Comparison of ENCODE assay signal across 14 cellular contexts in the genomic region with DNA sequence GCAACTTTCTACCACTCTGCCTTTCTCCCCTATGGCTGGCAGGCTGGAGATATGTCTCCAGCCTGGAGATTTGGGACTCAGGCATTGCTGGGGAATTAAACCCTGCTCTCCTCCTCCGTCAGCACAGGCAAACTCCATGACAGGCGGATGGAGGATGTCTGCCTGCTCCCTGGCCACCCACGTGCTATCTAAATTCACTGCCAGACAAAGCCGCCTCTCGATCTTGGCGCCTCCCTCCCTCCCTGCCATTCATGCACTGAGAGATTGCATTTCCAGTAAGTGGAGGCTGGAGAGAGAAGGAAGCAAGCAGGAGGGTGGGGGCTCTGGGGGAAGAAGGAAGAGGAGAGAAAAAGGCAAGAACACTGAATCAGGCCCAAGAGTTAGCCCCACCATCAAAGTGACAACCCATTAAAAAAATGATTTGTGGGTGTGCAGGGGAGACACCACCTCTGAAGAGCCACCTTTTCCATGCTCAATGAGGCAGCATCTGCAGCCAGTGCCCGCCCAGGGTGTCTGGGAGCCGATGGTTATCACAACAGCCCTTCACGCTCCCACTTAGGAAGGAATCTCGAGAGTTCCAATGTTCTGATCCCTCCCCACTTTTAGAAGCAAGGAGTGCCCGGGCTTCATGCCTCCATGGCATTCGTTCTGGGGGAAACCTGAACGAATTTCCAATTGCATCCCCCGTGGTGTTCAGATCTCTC.
DNase-seq lines count a peak whose midpoint lies in the region; ATAC-seq and TF ChIP-seq lines count a peak whose summit lies in the region.
"Had no signal": no experiment of that assay in that cellular context is flagged by ENCODE, and none has a peak within 500 bp of the region (broad histone marks: within the 10 kb centered on the region; RNA-seq: fewer than 3 reads in every experiment).

No MANE protein-coding gene starts in this region.

- no peak overlapping the region for H2AFZ ChIP-seq in smooth muscle cell (ENCODE audit: low read depth)
- H2AFZ ChIP-seq: GM23248 had no signal

- 52% methylated on average over 14 of the region's 14 CpGs for WGBS in right cardiac atrium
- WGBS in smooth muscle cell (ENCODE audit: low lambda C conversion rate) = 40% methylated on average over 14 of the region's 14 CpGs

- peaks cover 2% of the 10 kb centered on the region for H3K27me3 Mint-ChIP-seq in activated T-helper 1 cell treated with anti-CD3 and anti-CD28 coated beads, Interleukin-12 subunit alpha, Interleukin-12 subunit beta, Interleukin-2, Interleukin-4 antibody, amounts not matched to agents 30 ng/mL and 10 ng/mL and 1 ng/mL, durations not matched to agents 14 hours and 24 hours and 36 hours (ENCODE audit: insufficient read depth)
- peaks cover 0 to 7% (median 2%) of the 10 kb centered on the region in 3 donors for H3K27me3 Mint-ChIP-seq in immature natural killer cell (ENCODE audit: low read depth in 3 of 3)

- peaks cover 10% of the 10 kb centered on the region for H3F3A ChIP-seq in smooth muscle cell (ENCODE audit: low read depth)

- H3K9me3 ChIP-seq in right cardiac atrium (ENCODE audit: control insufficient read depth, low read length) (no peaks in the 10 kb centered on the region), smooth muscle cell (replicated peaks; ENCODE audit: low read depth) (no peaks in the 10 kb centered on the region)
- H3K9me3 ChIP-seq: uterus had no signal

- DNase-seq in NCI-H2227 (lab: John Stamatoyannopoulos, UW; ENCODE audit: unreplicated experiment) (peak; percentile 56), NCI-H2227 treated with DMSO at 0.1 percent for 48 hours (lab: John Stamatoyannopoulos, UW) (no peak), right cardiac atrium (peak; percentile 47 to 80 (median 78)), smooth muscle cell (lab: John Stamatoyannopoulos, UW; ENCODE audit: unreplicated experiment) (no peak), SW 1271 (lab: John Stamatoyannopoulos, UW) (no peak), immature natural killer cell (no peak), sciatic nerve (ENCODE audit: low spot score) (no peak)
- DNase-seq in activated T-helper 1 cell treated with anti-CD3 and anti-CD28 coated beads, Interleukin-12 subunit alpha, Interleukin-12 subunit beta, Interleukin-2, Interleukin-4 antibody, amounts not matched to agents 30 ng/mL and 10 ng/mL and 1 ng/mL, durations not matched to agents 14 hours and 24 hours and 36 hours (ENCODE audit: low spot score) = no peak
- DNase-seq: activated CD4-positive, alpha-beta T cell treated with anti-CD3 and anti-CD28 coated beads, Interleukin-2, amount 50 U/mL, for 4 hours; cerebellar nuclear complex; GM23248; NCI-H1048; uterus had no signal

- no peak for TF ChIP-seq CTCF in smooth muscle cell (IDR thresholded peaks at IDR 0.05; ENCODE audit: borderline replicate concordance, insufficient read depth, poor library complexity, severe bottlenecking)

- H4K20me1 ChIP-seq in smooth muscle cell (ENCODE audit: low read depth) = no peaks in the 10 kb centered on the region

- peaks cover 64% of the 10 kb centered on the region for H3K4me1 Mint-ChIP-seq in activated T-helper 1 cell treated with anti-CD3 and anti-CD28 coated beads, Interleukin-12 subunit alpha, Interleukin-12 subunit beta, Interleukin-2, Interleukin-4 antibody, amounts not matched to agents 30 ng/mL and 10 ng/mL and 1 ng/mL, durations not matched to agents 14 hours and 24 hours and 36 hours (ENCODE audit: low read depth)
- peaks cover 42 to 46% of the 10 kb centered on the region in 2 donors for H3K4me1 Mint-ChIP-seq in immature natural killer cell

- H3K27ac ChIP-seq in right cardiac atrium (ENCODE audit: low read length) (no peak overlapping the region), smooth muscle cell (ENCODE audit: low read depth) (no peak overlapping the region)
- H3K27ac ChIP-seq: GM23248, uterus had no signal

- no peak overlapping the region for H3K9ac ChIP-seq in smooth muscle cell (ENCODE audit: low read depth)
- H3K9ac ChIP-seq: GM23248 had no signal

- H3K36me3 Mint-ChIP-seq in activated T-helper 1 cell treated with anti-CD3 and anti-CD28 coated beads, Interleukin-12 subunit alpha, Interleukin-12 subunit beta, Interleukin-2, Interleukin-4 antibody, amounts not matched to agents 30 ng/mL and 10 ng/mL and 1 ng/mL, durations not matched to agents 14 hours and 24 hours and 36 hours (ENCODE audit: low read depth) = peaks cover 3% of the 10 kb centered on the region
- no peaks in the 10 kb centered on the region for H3K36me3 Mint-ChIP-seq in immature natural killer cell

- H3K79me2 ChIP-seq in smooth muscle cell (ENCODE audit: low read depth) = no peaks in the 10 kb centered on the region

- H3K4me2 ChIP-seq in smooth muscle cell = peak overlapping the region; percentile 6

- H3K4me1 ChIP-seq in right cardiac atrium (ENCODE audit: control insufficient read depth, insufficient read depth, low read length) (peaks cover 6% of the 10 kb centered on the region), smooth muscle cell (ENCODE audit: low read depth) (no peaks in the 10 kb centered on the region)
- H3K4me1 ChIP-seq: uterus had no signal

- H3K4me3 ChIP-seq in right cardiac atrium (ENCODE audit: low read length) = no peak overlapping the region
- H3K4me3 ChIP-seq in smooth muscle cell = no peak overlapping the region
- H3K4me3 ChIP-seq: GM23248, uterus had no signal

- H3K27ac Mint-ChIP-seq in activated T-helper 1 cell treated with anti-CD3 and anti-CD28 coated beads, Interleukin-12 subunit alpha, Interleukin-12 subunit beta, Interleukin-2, Interleukin-4 antibody, amounts not matched to agents 30 ng/mL and 10 ng/mL and 1 ng/mL, durations not matched to agents 14 hours and 24 hours and 36 hours = peak overlapping the region; percentile 46
- no peak overlapping the region for H3K27ac Mint-ChIP-seq in immature natural killer cell
- H3K27ac Mint-ChIP-seq: activated T-helper 2 cell treated with anti-CD3 and anti-CD28 coated beads, Interferon-gamma antibody, Interleukin-2, Interleukin-4, amounts not matched to agents 10 μg/mL and 5 μg/mL and 100 μg/mL, durations not matched to agents 14 hours and 24 hours and 36 hours had no signal

- H3K36me3 ChIP-seq in smooth muscle cell (ENCODE audit: low read depth) = no peaks in the 10 kb centered on the region
- H3K36me3 ChIP-seq: uterus had no signal

- H3K27me3 ChIP-seq in right cardiac atrium (ENCODE audit: control insufficient read depth, insufficient read depth) (no peaks in the 10 kb centered on the region), smooth muscle cell (ENCODE audit: low read depth) (no peaks in the 10 kb centered on the region)
- H3K27me3 ChIP-seq: uterus had no signal

- peak; percentile 30 to 42 for ATAC-seq in right cardiac atrium
- ATAC-seq in sciatic nerve = no peak

- peak overlapping the region; percentile 19 for H3K4me3 Mint-ChIP-seq in activated T-helper 1 cell treated with anti-CD3 and anti-CD28 coated beads, Interleukin-12 subunit alpha, Interleukin-12 subunit beta, Interleukin-2, Interleukin-4 antibody, amounts not matched to agents 30 ng/mL and 10 ng/mL and 1 ng/mL, durations not matched to agents 14 hours and 24 hours and 36 hours
- no peak overlapping the region for H3K4me3 Mint-ChIP-seq in immature natural killer cell

- H3K9me3 Mint-ChIP-seq in activated T-helper 1 cell treated with anti-CD3 and anti-CD28 coated beads, Interleukin-12 subunit alpha, Interleukin-12 subunit beta, Interleukin-2, Interleukin-4 antibody, amounts not matched to agents 30 ng/mL and 10 ng/mL and 1 ng/mL, durations not matched to agents 14 hours and 24 hours and 36 hours = no peaks in the 10 kb centered on the region
- H3K9me3 Mint-ChIP-seq in immature natural killer cell = no peaks in the 10 kb centered on the region
- H3K9me3 Mint-ChIP-seq: activated T-helper 2 cell treated with anti-CD3 and anti-CD28 coated beads, Interferon-gamma antibody, Interleukin-2, Interleukin-4, amounts not matched to agents 10 μg/mL and 5 μg/mL and 100 μg/mL, durations not matched to agents 14 hours and 24 hours and 36 hours had no signal

- intact Hi-C loops in activated T-helper 1 cell treated with anti-CD3 and anti-CD28 coated beads, Interleukin-12 subunit alpha, Interleukin-12 subunit beta, Interleukin-2, Interleukin-4 antibody, amounts not matched to agents 30 ng/mL and 10 ng/mL and 1 ng/mL, durations not matched to agents 14 hours and 24 hours and 36 hours (cut with micrococcal nuclease) = no loop called here
- intact Hi-C loops in right cardiac atrium (cut with DNase I) = no loop called here
- intact Hi-C loops in sciatic nerve (cut with DNase I) = no loop called here

Comparison
In these comparisons a context has a peak if more than half of its experiments do, and no peak if none do; other contexts are left out.
1. DNase-seq: peak in NCI-H2227 (single experiment) and right cardiac atrium (3 of 3); none in NCI-H2227 treated with DMSO at 0.1 percent for 48 hours (single experiment), activated T-helper 1 cell treated with anti-CD3 and anti-CD28 coated beads, Interleukin-12 subunit alpha, Interleukin-12 subunit beta, Interleukin-2, Interleukin-4 antibody, amounts not matched to agents 30 ng/mL and 10 ng/mL and 1 ng/mL, durations not matched to agents 14 hours and 24 hours and 36 hours (single experiment), smooth muscle cell (single experiment), SW 1271 (0 of 2), immature natural killer cell (0 of 3) and sciatic nerve (single experiment).